Comparison of ENCODE assay signal across 8 cellular contexts in the genomic region with DNA sequence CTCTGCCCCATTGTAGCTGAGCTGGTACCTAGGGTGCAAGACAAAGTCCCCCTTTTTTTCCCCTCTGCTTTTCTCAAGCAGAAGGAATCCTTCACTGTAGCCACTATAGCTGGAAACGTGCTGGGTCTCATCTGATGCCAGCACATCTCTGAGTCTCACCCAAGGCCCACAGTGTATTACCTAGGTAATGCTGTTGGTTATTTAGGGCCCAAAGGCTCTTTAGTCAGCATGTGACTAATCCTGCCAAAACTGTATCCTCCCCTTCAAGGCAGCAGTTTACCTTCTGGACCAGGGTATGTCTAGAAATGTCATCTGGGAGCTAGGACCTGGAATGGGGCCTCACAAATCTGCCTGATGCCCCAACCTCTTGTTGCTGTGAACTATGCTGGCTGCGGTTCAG.
"Had no signal": no experiment of that assay in that cellular context is flagged by ENCODE, and none has a peak within 500 bp of the region (broad histone marks: within the 10 kb centered on the region; RNA-seq: fewer than 3 reads in every experiment).

No MANE protein-coding gene starts in this region.

- H3K9me3 ChIP-seq: HAP-1 had no signal

- H3K4me3 Mint-ChIP-seq: GM23338, IgD-negative memory B cell had no signal

- H3K27me3 Mint-ChIP-seq: IgD-negative memory B cell had no signal

- H2AFZ ChIP-seq: GM23338 had no signal

- H3K4me1 Mint-ChIP-seq: GM23338, IgD-negative memory B cell had no signal

- H3K9ac ChIP-seq: KMS-11 had no signal

- H3K36me3 ChIP-seq: HAP-1 had no signal

- H3K27ac ChIP-seq: HL-60, KMS-11 had no signal

- H3K36me3 Mint-ChIP-seq: IgD-negative memory B cell had no signal

- H3K4me2 ChIP-seq: GM23338, KMS-11 had no signal

- H3K4me3 ChIP-seq: GM23338, HAP-1 had no signal

- DNase-seq: KBM-7 had no signal

- H3K4me1 ChIP-seq: HAP-1 had no signal

- ATAC-seq: GM23338, HCT116, HepG2 had no signal

- H3K27ac Mint-ChIP-seq: GM23338, IgD-negative memory B cell had no signal
